11 cellular contexts compared by ENCODE assay signal in genomic region chr6:157885211-157885788, GRCh38.
A peak's percentile ranks its signal among the peaks of the same experiment; 100 is the strongest.
DNase-seq lines count a peak whose midpoint lies in the region; ATAC-seq and TF ChIP-seq lines count a peak whose summit lies in the region.
"Had no signal": no experiment of that assay in that cellular context is flagged by ENCODE, and none has a peak within 500 bp of the region (broad histone marks: within the 10 kb centered on the region; RNA-seq: fewer than 3 reads in every experiment).

No MANE protein-coding gene starts in this region.

- no peak for TF ChIP-seq POLR2A in esophagus muscularis mucosa (IDR thresholded peaks at IDR 0.05; ENCODE audit: low read depth)

- TF ChIP-seq EP300 in esophagus muscularis mucosa (IDR thresholded peaks at IDR 0.05), result no peak

- H3K36me3 ChIP-seq in esophagus muscularis mucosa (peaks cover 0 to 57% (median 14%) of the 10 kb centered on the region in 4 donors), mesendoderm (ENCODE audit: control insufficient read depth, insufficient read depth, low read length) (peaks cover 2% of the 10 kb centered on the region)
- H3K36me3 ChIP-seq: neural progenitor cell had no signal

- H3K36me3 Mint-ChIP-seq in activated T-helper 17 cell treated with anti-CD3 and anti-CD28 coated beads, Interleukin-2, amount 50 U/mL, for 72 hours (ENCODE audit: low read depth), result peaks cover 100% of the 10 kb centered on the region
- peaks cover 57 to 75% of the 10 kb centered on the region in 2 donors for H3K36me3 Mint-ChIP-seq in stimulated activated naive B cell treated with anti-CD40 and anti-IgM and Interleukin-4, amounts not matched to agents 10 μg/mL and 1 μg/mL and 100 μg/mL, for 72 hours

- no peak overlapping the region for H3K27ac ChIP-seq in esophagus muscularis mucosa (replicated peaks in 1 of 4)
- no peak overlapping the region for H3K27ac ChIP-seq in mesendoderm (ENCODE audit: low read depth, low read length)
- H3K27ac ChIP-seq: neural progenitor cell had no signal

- no peak overlapping the region for H3K56ac ChIP-seq in mesendoderm (ENCODE audit: low read length)

- no peaks in the 10 kb centered on the region for H3K9me3 ChIP-seq in esophagus muscularis mucosa

- 71% methylated on average over 7 of the region's 7 CpGs for WGBS in esophagus muscularis mucosa
- WGBS in mesendoderm (ENCODE audit: extremely low coverage, insufficient coverage, low lambda C conversion rate), result no CpG with 5 or more reads among the region's 7 CpGs

- H3K27me3 ChIP-seq in esophagus muscularis mucosa (no peaks in the 10 kb centered on the region), mesendoderm (ENCODE audit: insufficient read depth, low read length, poor library complexity) (no peaks in the 10 kb centered on the region)
- H3K27me3 ChIP-seq: neural progenitor cell had no signal

- no peak overlapping the region for H3K4ac ChIP-seq in mesendoderm (ENCODE audit: low read depth, low read length)

- H3K4me3 Mint-ChIP-seq in activated T-helper 17 cell treated with anti-CD3 and anti-CD28 coated beads, Interleukin-2, amount 50 U/mL, for 72 hours, result peak overlapping the region; percentile 59
- peak overlapping the region in 1 of 2 donors; percentile 41 for H3K4me3 Mint-ChIP-seq in stimulated activated naive B cell treated with anti-CD40 and anti-IgM and Interleukin-4, amounts not matched to agents 10 μg/mL and 1 μg/mL and 100 μg/mL, for 72 hours
- H3K4me3 Mint-ChIP-seq: neural progenitor cell had no signal

- DNase-seq in T-helper 22 cell (ENCODE audit: low read depth), result peak; percentile 62
- peak; percentile 70 for DNase-seq in esophagus muscularis mucosa (ENCODE audit: extremely low spot score)
- peak; percentile 25 for DNase-seq in stimulated activated naive B cell treated with anti-CD40 and anti-IgM and Interleukin-4, amounts not matched to agents 10 μg/mL and 1 μg/mL and 100 μg/mL, for 72 hours
- DNase-seq in GOT3 (lab: John Stamatoyannopoulos, UW), result no peak
- DNase-seq in mesendoderm, result no peak
- DNase-seq in pons (ENCODE audit: low spot score), result no peak
- DNase-seq: DMS79 treated with DMSO at 0.1 percent for 48 hours, Right ventricle myocardium superior had no signal

- no peak overlapping the region for H2BK5ac ChIP-seq in mesendoderm (ENCODE audit: low read length)

- peak overlapping the region; percentile 98 for H3K27ac Mint-ChIP-seq in activated T-helper 17 cell treated with anti-CD3 and anti-CD28 coated beads, Interleukin-2, amount 50 U/mL, for 72 hours
- peak overlapping the region; percentile 93 for H3K27ac Mint-ChIP-seq in stimulated activated naive B cell treated with anti-CD40 and anti-IgM and Interleukin-4, amounts not matched to agents 10 μg/mL and 1 μg/mL and 100 μg/mL, for 72 hours
- H3K27ac Mint-ChIP-seq: neural progenitor cell had no signal

- H3K4me1 Mint-ChIP-seq in activated T-helper 17 cell treated with anti-CD3 and anti-CD28 coated beads, Interleukin-2, amount 50 U/mL, for 72 hours, result peaks cover 54% of the 10 kb centered on the region
- H3K4me1 Mint-ChIP-seq in stimulated activated naive B cell treated with anti-CD40 and anti-IgM and Interleukin-4, amounts not matched to agents 10 μg/mL and 1 μg/mL and 100 μg/mL, for 72 hours, result peaks cover 26 to 70% of the 10 kb centered on the region in 2 donors

- no peak overlapping the region for H2BK15ac ChIP-seq in mesendoderm (replicated peaks; ENCODE audit: low read depth)

- H3K23ac ChIP-seq in mesendoderm (ENCODE audit: low read length), result no peak overlapping the region

- H4K5ac ChIP-seq in mesendoderm (ENCODE audit: low read length), result no peak overlapping the region

- H4K8ac ChIP-seq in mesendoderm (ENCODE audit: low read depth, low read length), result no peak overlapping the region

- H3K79me1 ChIP-seq in mesendoderm (ENCODE audit: low read length), result peaks cover 1% of the 10 kb centered on the region

- H3K27me3 Mint-ChIP-seq in activated T-helper 17 cell treated with anti-CD3 and anti-CD28 coated beads, Interleukin-2, amount 50 U/mL, for 72 hours, result no peaks in the 10 kb centered on the region
- H3K27me3 Mint-ChIP-seq in stimulated activated naive B cell treated with anti-CD40 and anti-IgM and Interleukin-4, amounts not matched to agents 10 μg/mL and 1 μg/mL and 100 μg/mL, for 72 hours, result no peaks in the 10 kb centered on the region

- H3K4me3 ChIP-seq in esophagus muscularis mucosa (no peak overlapping the region), mesendoderm (ENCODE audit: low read length) (no peak overlapping the region)
- H3K4me3 ChIP-seq: neural progenitor cell had no signal

- H3K9me3 Mint-ChIP-seq in activated T-helper 17 cell treated with anti-CD3 and anti-CD28 coated beads, Interleukin-2, amount 50 U/mL, for 72 hours, result peaks cover 4% of the 10 kb centered on the region
- peaks cover 4 to 5% of the 10 kb centered on the region in 2 donors for H3K9me3 Mint-ChIP-seq in stimulated activated naive B cell treated with anti-CD40 and anti-IgM and Interleukin-4, amounts not matched to agents 10 μg/mL and 1 μg/mL and 100 μg/mL, for 72 hours
- H3K9me3 Mint-ChIP-seq: neural progenitor cell had no signal

- intact Hi-C loops in esophagus muscularis mucosa (cut with DNase I), result no loop called here

- H3K79me2 ChIP-seq in mesendoderm (ENCODE audit: control insufficient read depth, insufficient read depth, low read length), result no peaks in the 10 kb centered on the region

- H3K4me1 ChIP-seq in esophagus muscularis mucosa (no peaks in the 10 kb centered on the region), mesendoderm (ENCODE audit: control insufficient read depth, low read depth, low read length) (peaks cover 2% of the 10 kb centered on the region)

- no peak overlapping the region for H3K18ac ChIP-seq in mesendoderm (ENCODE audit: low read length)

- peak; percentile 87 for ATAC-seq in activated T-helper 17 cell treated with anti-CD3 and anti-CD28 coated beads, Interleukin-2, amount 50 U/mL, for 72 hours (replicated peaks)
- peak; percentile 75 to 85 for ATAC-seq in stimulated activated naive B cell treated with anti-CD40 and anti-IgM and Interleukin-4, amounts not matched to agents 10 μg/mL and 1 μg/mL and 100 μg/mL, for 72 hours (replicated peaks)
- no peak for ATAC-seq in GM18868 (IDR thresholded peaks at IDR 0.05; ENCODE audit: unreplicated experiment)

- H3K4me2 ChIP-seq in mesendoderm (ENCODE audit: low read length), result no peak overlapping the region
- H3K4me2 ChIP-seq: neural progenitor cell had no signal

- no peak overlapping the region for H3K9ac ChIP-seq in mesendoderm (ENCODE audit: low read length)
- H3K9ac ChIP-seq: neural progenitor cell had no signal

- H2BK120ac ChIP-seq in mesendoderm (ENCODE audit: low read depth, low read length), result no peak overlapping the region

- no peak overlapping the region for H2AK5ac ChIP-seq in mesendoderm (ENCODE audit: low read length)

- no peak for TF ChIP-seq CTCF in esophagus muscularis mucosa (IDR thresholded peaks at IDR 0.05)

Comparison
In these comparisons a context has a peak if more than half of its experiments do, and no peak if none do; other contexts are left out.
1. DNase-seq: peak in T-helper 22 cell (single experiment), esophagus muscularis mucosa (single experiment) and stimulated activated naive B cell treated with anti-CD40 and anti-IgM and Interleukin-4, amounts not matched to agents 10 μg/mL and 1 μg/mL and 100 μg/mL, for 72 hours (single experiment); none in GOT3 (single experiment), mesendoderm (single experiment) and pons (single experiment).